23 cellular contexts compared by ENCODE assay signal in genomic region chr1:184539580-184539979, GRCh38.
A peak's percentile ranks its signal among the peaks of the same experiment; 100 is the strongest.
DNase-seq lines count a peak whose midpoint lies in the region; ATAC-seq, FAIRE-seq and TF ChIP-seq lines count a peak whose summit lies in the region.
"Had no signal": no experiment of that assay in that cellular context is flagged by ENCODE, and none has a peak within 500 bp of the region (broad histone marks: within the 10 kb centered on the region; RNA-seq: fewer than 3 reads in every experiment).

No MANE protein-coding gene starts in this region.

- H3K9me3 ChIP-seq in HepG2 (ENCODE audit: low read length) (no peaks in the 10 kb centered on the region; the same call in 1 of the 2 replicates), right lobe of liver (peaks cover 0 to 4% (median 0%) of the 10 kb centered on the region in 4 donors), gastrocnemius medialis (no peaks in the 10 kb centered on the region)
- H3K9me3 ChIP-seq: BE2C had no signal

- ATAC-seq in HepG2, result no peak
- no peak for ATAC-seq in right lobe of liver
- ATAC-seq in natural killer cell, result no peak
- no peak for ATAC-seq in gastrocnemius medialis
- no peak for ATAC-seq in left lobe of liver

- no peaks in the 10 kb centered on the region for H3K27me3 Mint-ChIP-seq in natural killer cell (ENCODE audit: low read depth in 2 of 2)

- TF ChIP-seq RAD21 in HepG2 (CRISPR knock-in tag; IDR thresholded peaks at IDR 0.05), result no peak

- intact Hi-C loops in HepG2 (cut with micrococcal nuclease; ENCODE audit: unreplicated experiment), result no loop called here
- intact Hi-C loops in right lobe of liver (cut with DNase I), result no loop called here
- intact Hi-C loops in natural killer cell (cut with micrococcal nuclease), result loop anchor here (5.0 kb wide), 1 partner anchor 47 kb away; no protein-coding TSS in a partner anchor
- intact Hi-C loops in gastrocnemius medialis (cut with DNase I; ENCODE audit: low total_unique reads), result loop anchor here (5.0 kb wide), 1 partner anchor 83 kb away; no protein-coding TSS in a partner anchor

- peaks cover 13% of the 10 kb centered on the region for H3K36me3 Mint-ChIP-seq in natural killer cell
- H3K36me3 Mint-ChIP-seq: CD4-positive, alpha-beta memory T cell; CD4-positive, CD25-positive, alpha-beta regulatory T cell had no signal

- TF ChIP-seq POLR2A in HepG2 (IDR thresholded peaks at IDR 0.05; ENCODE audit: insufficient read depth in 1 of 2, low read depth in 2 of 2, low read length in 2 of 2) (no peak), right lobe of liver (IDR thresholded peaks at IDR 0.05) (no peak), gastrocnemius medialis (IDR thresholded peaks at IDR 0.05) (no peak)

- peaks cover 60 to 68% of the 10 kb centered on the region in 2 donors for H3K4me1 Mint-ChIP-seq in natural killer cell
- H3K4me1 Mint-ChIP-seq: CD14-positive monocyte; CD4-positive, alpha-beta memory T cell; CD4-positive, CD25-positive, alpha-beta regulatory T cell; CD8-positive, alpha-beta memory T cell had no signal

- in situ Hi-C loops in HepG2 (cut with HindIII; ENCODE audit: extremely low pct_ligation_motif_present, low pct_unique_long_range_greater_than_20kb), result no loop called here
- in situ Hi-C loops in gastrocnemius medialis (cut with MboI; ENCODE audit: low sequenced_read_pairs in 4 of 4), result no loop called here

- H4K20me1 ChIP-seq in HepG2 (ENCODE audit: insufficient read depth, low read length), result no peaks in the 10 kb centered on the region
- H4K20me1 ChIP-seq: BLaER1 had no signal

- H3K79me2 ChIP-seq in HepG2 (ENCODE audit: insufficient read depth, low read length), result no peaks in the 10 kb centered on the region

- H3K27me3 ChIP-seq in HepG2 (ENCODE audit: control insufficient read depth in 1 of 2, insufficient read depth in 2 of 2, low read length in 2 of 2), result peaks cover 0 to 4% of the 10 kb centered on the region in 2 experiments; a peak in 1 of 5 replicates
- H3K27me3 ChIP-seq in right lobe of liver, result no peaks in the 10 kb centered on the region
- H3K27me3 ChIP-seq in gastrocnemius medialis, result no peaks in the 10 kb centered on the region
- H3K27me3 ChIP-seq: BE2C, BLaER1 had no signal

- H3K27ac Mint-ChIP-seq in natural killer cell, result peak overlapping the region; percentile 30 to 65
- H3K27ac Mint-ChIP-seq: CD14-positive monocyte; CD4-positive, alpha-beta memory T cell; CD4-positive, CD25-positive, alpha-beta regulatory T cell; CD8-positive, alpha-beta memory T cell had no signal

- DNase-seq in HepG2 (ENCODE audit: low spot score) (no peak), right lobe of liver (no peak), natural killer cell (no peak), gastrocnemius medialis (no peak), left lobe of liver (ENCODE audit: low spot score) (no peak), occipital lobe (lab: John Stamatoyannopoulos, UW) (no peak)
- DNase-seq: ACHN; BE2C; C1 segment of cervical spinal cord; CD4-positive, alpha-beta memory T cell; CD4-positive, CD25-positive, alpha-beta regulatory T cell; CD8-positive, alpha-beta memory T cell; COR-L47; DMS 273 treated with DMSO at 0.1 percent for 48 hours; DMS153; DMS79 treated with DMSO at 0.1 percent for 48 hours; GF-D8 had no signal

- no peak overlapping the region for H3K4me3 Mint-ChIP-seq in natural killer cell
- H3K4me3 Mint-ChIP-seq: CD14-positive monocyte; CD4-positive, alpha-beta memory T cell; CD4-positive, CD25-positive, alpha-beta regulatory T cell; CD8-positive, alpha-beta memory T cell had no signal

- POLR2A ChIA-PET in HepG2 (lab: Yijun Ruan, JAX), result no interaction called here

- no peak overlapping the region for H3K4me2 ChIP-seq in HepG2 (ENCODE audit: low read depth, low read length)
- H3K4me2 ChIP-seq: BLaER1 had no signal

- peaks cover 0 to 3% of the 10 kb centered on the region in 2 donors for H3K9me3 Mint-ChIP-seq in natural killer cell

- no peak for TF ChIP-seq CTCF in HepG2 (CRISPR knock-in tag; IDR thresholded peaks at IDR 0.05)
- TF ChIP-seq CTCF in right lobe of liver (IDR thresholded peaks at IDR 0.05), result no peak
- TF ChIP-seq CTCF in natural killer cell (IDR thresholded peaks at IDR 0.05), result no peak
- TF ChIP-seq CTCF in gastrocnemius medialis (IDR thresholded peaks at IDR 0.05 in 4 of 5, conservative IDR thresholded peaks at IDR 0.05 in 1 of 5), result no peak

- no peak overlapping the region for H3K27ac ChIP-seq in HepG2 (ENCODE audit: extremely low read length, insufficient read depth, low read length)
- no peak overlapping the region for H3K27ac ChIP-seq in right lobe of liver
- peak overlapping the region; percentile 16 to 54 (median 31) for H3K27ac ChIP-seq in gastrocnemius medialis
- H3K27ac ChIP-seq: 22Rv1, BLaER1 had no signal

- H3K4me3 ChIP-seq in HepG2 (replicated peaks in 1 of 3; ENCODE audit: insufficient read depth in 1 of 3, low read depth in 2 of 3, low read length in 3 of 3) (no peak overlapping the region), right lobe of liver (no peak overlapping the region), gastrocnemius medialis (no peak overlapping the region)
- H3K4me3 ChIP-seq: BLaER1 had no signal

- 0% methylated on average over 2 of the region's 2 CpGs for WGBS in HepG2 (ENCODE audit: low lambda C conversion rate)
- 93% methylated on average over 2 of the region's 2 CpGs for WGBS in right lobe of liver (ENCODE audit: insufficient coverage, low coverage, low lambda C conversion rate, missing lambda C conversion rate)

- H3K4me1 ChIP-seq in HepG2 (ENCODE audit: insufficient read depth, low read length) (no peaks in the 10 kb centered on the region), right lobe of liver (no peaks in the 10 kb centered on the region), gastrocnemius medialis (peaks cover 15 to 21% of the 10 kb centered on the region in 2 donors)
- H3K4me1 ChIP-seq: BE2C, BLaER1 had no signal

- H3K36me3 ChIP-seq in HepG2 (replicated peaks in 1 of 2; ENCODE audit: control insufficient read depth in 1 of 2, insufficient read depth in 2 of 2, low read length in 2 of 2) (no peaks in the 10 kb centered on the region), right lobe of liver (no peaks in the 10 kb centered on the region), gastrocnemius medialis (peaks cover 0 to 11% of the 10 kb centered on the region in 2 donors)
- H3K36me3 ChIP-seq: BE2C, BLaER1 had no signal

- no peak for FAIRE-seq in HepG2 (lab: Jason Lieb, UNC)
- FAIRE-seq: G401.6, GM12891, GM19239 had no signal

- no peak overlapping the region for H3K9ac ChIP-seq in HepG2 (ENCODE audit: insufficient read depth, low read depth, low read length)
- H3K9ac ChIP-seq: BLaER1 had no signal

- no peak overlapping the region for H2AFZ ChIP-seq in HepG2 (ENCODE audit: low read length)

- TF ChIP-seq EP300 in HepG2 (IDR thresholded peaks at IDR 0.05; ENCODE audit: low read depth in 2 of 2, low read length in 2 of 2) (no peak), HepG2 (CRISPR knock-in tag; IDR thresholded peaks at IDR 0.05; ENCODE audit: borderline replicate concordance) (no peak)

- CTCF ChIA-PET in HepG2 (lab: Yijun Ruan, JAX; ENCODE audit: low intra/inter-chr PET ratio, low total read pairs), result no interaction called here

- BruUV-seq in HepG2 (replicated peaks; lab: Mats Ljungman, UMichigan), result no TSS peak

TF ChIP-seq in HepG2, 621 proteins besides CTCF, POLR2A, EP300 and RAD21:
- TF ChIP-seq, protein P1, sequence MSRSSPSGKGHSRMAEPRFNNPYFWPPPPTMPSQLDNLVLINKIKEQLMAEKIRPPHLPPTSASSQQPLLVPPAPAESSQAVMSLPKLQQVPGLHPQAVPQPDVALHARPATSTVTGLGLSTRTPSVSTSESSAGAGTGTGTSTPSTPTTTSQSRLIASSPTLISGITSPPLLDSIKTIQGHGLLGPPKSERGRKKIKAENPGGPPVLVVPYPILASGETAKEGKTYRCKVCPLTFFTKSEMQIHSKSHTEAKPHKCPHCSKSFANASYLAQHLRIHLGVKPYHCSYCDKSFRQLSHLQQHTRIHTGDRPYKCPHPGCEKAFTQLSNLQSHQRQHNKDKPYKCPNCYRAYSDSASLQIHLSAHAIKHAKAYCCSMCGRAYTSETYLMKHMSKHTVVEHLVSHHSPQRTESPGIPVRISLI (CRISPR knock-in tag; IDR thresholded peaks at IDR 0.05; ENCODE audit: borderline replicate concordance), result no peak
- peak; percentile 51; the same call in 1 of the 2 replicates for TF ChIP-seq RAD51 (IDR thresholded peaks at IDR 0.05; ENCODE audit: borderline replicate concordance)

Comparison
In these comparisons a context has a peak if more than half of its experiments do, and no peak if none do; other contexts are left out.
1. H3K27ac ChIP-seq: peak in gastrocnemius medialis (4 of 4); none in HepG2 (single experiment) and right lobe of liver (0 of 3).
2. intact Hi-C loops: an anchor here in natural killer cell (5.0 kb wide) and gastrocnemius medialis (5.0 kb wide); none called in HepG2 and right lobe of liver.